In genomic region chr5:95967236-95967635, GRCh38 we compare ENCODE assay signal across 1 cellular context.
A peak's percentile ranks its signal among the peaks of the same experiment; 100 is the strongest.
TF ChIP-seq lines count a peak whose summit lies in the region.

No MANE protein-coding gene starts in this region.

TF ChIP-seq in HEK293, 187 proteins besides CTCF, POLR2A, EP300 and RAD21 (continued from another document):
- TF ChIP-seq, protein P1, sequence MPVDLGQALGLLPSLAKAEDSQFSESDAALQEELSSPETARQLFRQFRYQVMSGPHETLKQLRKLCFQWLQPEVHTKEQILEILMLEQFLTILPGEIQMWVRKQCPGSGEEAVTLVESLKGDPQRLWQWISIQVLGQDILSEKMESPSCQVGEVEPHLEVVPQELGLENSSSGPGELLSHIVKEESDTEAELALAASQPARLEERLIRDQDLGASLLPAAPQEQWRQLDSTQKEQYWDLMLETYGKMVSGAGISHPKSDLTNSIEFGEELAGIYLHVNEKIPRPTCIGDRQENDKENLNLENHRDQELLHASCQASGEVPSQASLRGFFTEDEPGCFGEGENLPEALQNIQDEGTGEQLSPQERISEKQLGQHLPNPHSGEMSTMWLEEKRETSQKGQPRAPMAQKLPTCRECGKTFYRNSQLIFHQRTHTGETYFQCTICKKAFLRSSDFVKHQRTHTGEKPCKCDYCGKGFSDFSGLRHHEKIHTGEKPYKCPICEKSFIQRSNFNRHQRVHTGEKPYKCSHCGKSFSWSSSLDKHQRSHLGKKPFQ (tag by site-specific recombination; IDR thresholded peaks at IDR 0.05), result no peak
- TF ChIP-seq ZNF138 (tag by site-specific recombination; IDR thresholded peaks at IDR 0.05; ENCODE audit: borderline replicate concordance), result no peak
- no peak for TF ChIP-seq ZNF133 (tag by site-specific recombination; IDR thresholded peaks at IDR 0.05)
- peak; percentile 58 for TF ChIP-seq ZXDB (tag by site-specific recombination; IDR thresholded peaks at IDR 0.05)
- TF ChIP-seq ZSCAN5A (tag by site-specific recombination; IDR thresholded peaks at IDR 0.05), result no peak
- TF ChIP-seq ZNF518A (tag by site-specific recombination; conservative IDR thresholded peaks at IDR 0.05; ENCODE audit: low read depth), result peak; percentile 85
- peak; percentile 48; the same call in 1 of the 2 replicates for TF ChIP-seq ZBTB8A (tag by site-specific recombination; IDR thresholded peaks at IDR 0.05)
- TF ChIP-seq ZBTB17 (tag by site-specific recombination; IDR thresholded peaks at IDR 0.05), result no peak
